ENCODE assay signal across 8 cellular contexts in the genomic region with DNA sequence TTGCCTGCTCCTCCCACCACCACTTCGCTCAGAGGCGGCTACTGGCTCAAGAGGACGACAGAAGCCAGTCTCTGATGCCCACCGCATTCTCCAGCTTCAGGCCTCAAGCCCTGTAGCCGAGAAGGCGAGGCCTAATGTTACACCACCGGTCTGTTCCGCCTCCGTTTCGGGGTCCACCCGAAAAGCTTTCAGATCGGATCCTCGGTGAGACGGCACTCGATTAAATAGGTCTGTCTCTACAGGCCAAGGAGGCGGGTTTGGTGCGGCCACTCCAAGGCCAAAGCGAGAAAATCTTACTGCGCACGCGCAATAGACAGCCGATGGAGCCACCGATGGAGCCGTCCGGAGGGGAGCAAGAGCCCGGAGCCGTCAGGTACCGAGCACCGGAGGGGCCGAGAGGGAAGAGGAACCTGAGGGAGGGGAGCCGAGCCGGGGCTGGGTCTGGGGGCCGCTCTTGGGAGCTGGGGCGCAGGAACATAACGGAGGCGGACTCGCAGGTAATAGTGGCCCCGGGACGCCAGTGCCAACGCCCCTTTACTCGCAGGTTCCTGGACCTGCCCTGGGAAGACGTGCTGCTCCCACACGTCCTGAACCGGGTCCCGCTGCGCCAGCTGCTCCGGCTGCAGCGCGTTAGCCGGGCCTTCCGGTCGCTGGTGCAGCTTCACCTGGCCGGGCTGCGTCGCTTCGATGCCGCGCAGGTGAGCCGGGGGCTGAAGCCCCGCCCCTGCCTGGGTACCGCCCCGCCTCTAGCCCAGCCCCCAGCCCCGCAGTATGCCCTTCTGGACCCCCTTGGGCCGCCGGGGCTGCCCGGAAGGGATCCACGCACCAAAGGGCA.
DNase-seq lines count a peak whose midpoint lies in the region; ATAC-seq and FAIRE-seq lines count a peak whose summit lies in the region.

A gene with protein sequence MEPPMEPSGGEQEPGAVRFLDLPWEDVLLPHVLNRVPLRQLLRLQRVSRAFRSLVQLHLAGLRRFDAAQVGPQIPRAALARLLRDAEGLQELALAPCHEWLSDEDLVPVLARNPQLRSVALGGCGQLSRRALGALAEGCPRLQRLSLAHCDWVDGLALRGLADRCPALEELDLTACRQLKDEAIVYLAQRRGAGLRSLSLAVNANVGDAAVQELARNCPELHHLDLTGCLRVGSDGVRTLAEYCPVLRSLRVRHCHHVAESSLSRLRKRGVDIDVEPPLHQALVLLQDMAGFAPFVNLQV (plus strand): TSS at position 27 of the 835 bp plus-strand sequence. CDS start 294 bp downstream, at position 321.

- ATAC-seq in GM19025 (IDR thresholded peaks at IDR 0.05; ENCODE audit: low read depth, unreplicated experiment) (peak; percentile 75), HG03342 (IDR thresholded peaks at IDR 0.05; ENCODE audit: unreplicated experiment) (peak; percentile 62)
- ATAC-seq in central memory CD8-positive, alpha-beta T cell (replicated peaks; ENCODE audit: extremely low read depth, poor library complexity, severe bottlenecking) = peak; percentile 76

- DNase-seq in AG08396 (ENCODE audit: low spot score) (peak; percentile 99), NCI-H446 (lab: John Stamatoyannopoulos, UW) (peak; percentile 77 to 95)
- peak; percentile 88 for DNase-seq in activated CD4-positive, CD25-positive, alpha-beta regulatory T cell treated with anti-CD3 and anti-CD28 coated beads, Interleukin-2, amount 50 U/mL, for 16 hours (ENCODE audit: low read depth, low spot score)
- DNase-seq in central memory CD8-positive, alpha-beta T cell (ENCODE audit: low spot score in 2 of 2) = peak; percentile 90 to 95
- peak; percentile 95 for DNase-seq in stimulated activated CD4-positive, alpha-beta T cell treated with anti-CD3 and anti-CD28 coated beads, Interleukin-12 subunit alpha, Interleukin-12 subunit beta, amount 100 ng/mL, for 4 hours

- H3K27me3 Mint-ChIP-seq in central memory CD8-positive, alpha-beta T cell = peaks cover 25% of the 10 kb centered on the region

- H3K4me1 Mint-ChIP-seq in central memory CD8-positive, alpha-beta T cell = peaks cover 35% of the 10 kb centered on the region

- peak; percentile 49 for FAIRE-seq in islet of Langerhans (lab: Jason Lieb, UNC)

- H3K9me3 Mint-ChIP-seq in central memory CD8-positive, alpha-beta T cell = no peaks in the 10 kb centered on the region

- peak within 1 kb of the TSS; percentile 100 for H3K4me3 Mint-ChIP-seq in central memory CD8-positive, alpha-beta T cell

- H3K27ac Mint-ChIP-seq in central memory CD8-positive, alpha-beta T cell (ENCODE audit: low read depth) = peak within 1 kb of the TSS; percentile 98

- H3K36me3 Mint-ChIP-seq in central memory CD8-positive, alpha-beta T cell (ENCODE audit: insufficient read depth) = peaks cover 23% of the 10 kb centered on the region

Comparison
In these comparisons a context has a peak if more than half of its experiments do, and no peak if none do; other contexts are left out.
1. Peak in every context shown above with its lines: DNase-seq and ATAC-seq.